ENCODE assay signal across 14 cellular contexts in the genomic region with DNA sequence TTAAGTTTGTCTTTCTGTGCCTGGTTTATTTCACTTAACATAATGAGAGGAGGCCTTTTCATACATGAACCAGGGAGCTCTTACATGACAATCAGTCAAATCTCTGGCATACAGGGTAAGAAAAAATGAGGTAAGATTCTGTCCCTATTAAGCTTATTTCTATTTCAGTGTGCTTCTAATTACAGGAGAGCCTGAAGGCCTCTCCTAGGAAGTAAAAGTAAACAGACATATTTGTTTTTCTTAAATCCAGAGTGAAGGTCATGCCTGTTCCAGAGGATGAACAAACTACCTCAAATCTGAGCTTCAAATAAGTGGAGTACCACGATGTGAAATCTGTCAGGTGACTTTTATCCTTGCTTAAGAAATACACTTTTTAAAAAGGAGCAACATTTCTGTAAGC.
A peak's percentile ranks its signal among the peaks of the same experiment; 100 is the strongest.
DNase-seq lines count a peak whose midpoint lies in the region; ATAC-seq and TF ChIP-seq lines count a peak whose summit lies in the region.
"Had no signal": no experiment of that assay in that cellular context is flagged by ENCODE, and none has a peak within 500 bp of the region (broad histone marks: within the 10 kb centered on the region; RNA-seq: fewer than 3 reads in every experiment).

No MANE protein-coding gene starts in this region.

- ATAC-seq in PC-3 (peak; percentile 38), gastrocnemius medialis (no peak)

- no peak for TF ChIP-seq POLR2A in gastrocnemius medialis (IDR thresholded peaks at IDR 0.05)

- H3K4me2 ChIP-seq in PC-3 (ENCODE audit: low read length) = 0 out of 2 replicates have a peak overlapping the region, but pooled peaks have one; percentile 2
- no peak overlapping the region for H3K4me2 ChIP-seq in neural progenitor cell

- H3K9me3 Mint-ChIP-seq in neural progenitor cell (no peaks in the 10 kb centered on the region), progenitor cell of endocrine pancreas (ENCODE audit: low read depth) (no peaks in the 10 kb centered on the region)
- H3K9me3 Mint-ChIP-seq: CD4-positive, alpha-beta memory T cell had no signal

- DNase-seq in PC-3 (no peak), fibroblast of gingiva (ENCODE audit: low read depth) (peak; percentile 8), gastrocnemius medialis (no peak), amygdala (lab: John Stamatoyannopoulos, UW) (no peak), neural progenitor cell (ENCODE audit: low spot score) (no peak), progenitor cell of endocrine pancreas (ENCODE audit: low spot score, unreplicated experiment) (no peak)
- DNase-seq: BE2C; CD4-positive, alpha-beta memory T cell; DMS153; GF-D8; IMR-90; KBM-7 had no signal

- H3K9ac ChIP-seq in PC-3 (ENCODE audit: low read length) (no peak overlapping the region), neural progenitor cell (no peak overlapping the region)

- no peaks in the 10 kb centered on the region for H3K4me1 Mint-ChIP-seq in neural progenitor cell
- H3K4me1 Mint-ChIP-seq in progenitor cell of endocrine pancreas (ENCODE audit: low read depth) = peaks cover 15% of the 10 kb centered on the region
- H3K4me1 Mint-ChIP-seq: CD4-positive, alpha-beta memory T cell had no signal

- H3F3A ChIP-seq in PC-3 (ENCODE audit: low read length, unreplicated experiment) (no peaks in the 10 kb centered on the region), neural progenitor cell (ENCODE audit: low read depth) (no peaks in the 10 kb centered on the region)

- no peaks in the 10 kb centered on the region for H3K9me3 ChIP-seq in PC-3 (ENCODE audit: low read length)
- no peaks in the 10 kb centered on the region for H3K9me3 ChIP-seq in gastrocnemius medialis
- H3K9me3 ChIP-seq in neural progenitor cell (ENCODE audit: low read depth) = no peaks in the 10 kb centered on the region
- H3K9me3 ChIP-seq: BE2C had no signal

- H3K36me3 ChIP-seq in PC-3 (ENCODE audit: low read depth, low read length) = no peaks in the 10 kb centered on the region
- H3K36me3 ChIP-seq in gastrocnemius medialis = peaks cover 0 to 15% of the 10 kb centered on the region in 2 donors
- H3K36me3 ChIP-seq in neural progenitor cell = no peaks in the 10 kb centered on the region

- in situ Hi-C loops in gastrocnemius medialis (cut with MboI; ENCODE audit: low sequenced_read_pairs in 4 of 4) = no loop called here

- no peak for TF ChIP-seq CTCF in 22Rv1 (IDR thresholded peaks at IDR 0.05)
- TF ChIP-seq CTCF in PC-3 (conservative IDR thresholded peaks at IDR 0.05; ENCODE audit: low read depth, low read length) = no peak
- TF ChIP-seq CTCF in gastrocnemius medialis (IDR thresholded peaks at IDR 0.05 in 4 of 5, conservative IDR thresholded peaks at IDR 0.05 in 1 of 5) = no peak
- no peak for TF ChIP-seq CTCF in neural progenitor cell (IDR thresholded peaks at IDR 0.05)
- TF ChIP-seq CTCF in progenitor cell of endocrine pancreas (IDR thresholded peaks at IDR 0.05; ENCODE audit: unreplicated experiment) = no peak

- H3K4me1 ChIP-seq in PC-3 (ENCODE audit: insufficient read depth, low read length) (peaks cover 8% of the 10 kb centered on the region; the same call in 1 of the 2 replicates), gastrocnemius medialis (peaks cover 28 to 37% of the 10 kb centered on the region in 2 donors), neural progenitor cell (no peaks in the 10 kb centered on the region)
- H3K4me1 ChIP-seq: BE2C had no signal

- H3K4me3 Mint-ChIP-seq in neural progenitor cell (no peak overlapping the region), progenitor cell of endocrine pancreas (ENCODE audit: low read depth) (no peak overlapping the region)
- H3K4me3 Mint-ChIP-seq: CD4-positive, alpha-beta memory T cell had no signal

- H3K27me3 ChIP-seq in PC-3 (ENCODE audit: low read length) = no peaks in the 10 kb centered on the region
- H3K27me3 ChIP-seq in gastrocnemius medialis = no peaks in the 10 kb centered on the region
- H3K27me3 ChIP-seq in neural progenitor cell = no peaks in the 10 kb centered on the region
- H3K27me3 ChIP-seq: BE2C had no signal

- POLR2A ChIA-PET in PC-3 (lab: Charles Lee; ENCODE audit: unreplicated experiment) = no interaction called here

- H3K36me3 Mint-ChIP-seq in neural progenitor cell = peaks cover 2% of the 10 kb centered on the region
- H3K36me3 Mint-ChIP-seq in progenitor cell of endocrine pancreas (ENCODE audit: insufficient read depth) = peaks cover 3% of the 10 kb centered on the region
- H3K36me3 Mint-ChIP-seq: CD4-positive, alpha-beta memory T cell had no signal

- H3K27me3 Mint-ChIP-seq in neural progenitor cell (ENCODE audit: insufficient read depth, low read depth) = no peaks in the 10 kb centered on the region
- no peaks in the 10 kb centered on the region for H3K27me3 Mint-ChIP-seq in progenitor cell of endocrine pancreas

- H2AFZ ChIP-seq in PC-3 (ENCODE audit: low read length) (no peak overlapping the region), neural progenitor cell (replicated peaks) (no peak overlapping the region)

- BruUV-seq in PC-3 (replicated peaks; lab: Mats Ljungman, UMichigan) = no TSS peak

- H3K27ac ChIP-seq in 22Rv1 (peak overlapping the region; percentile 37), PC-3 (ENCODE audit: low read length) (no peak overlapping the region), gastrocnemius medialis (peak overlapping the region; percentile 6 to 78 (median 75)), neural progenitor cell (no peak overlapping the region)
- H3K27ac ChIP-seq: C4-2B had no signal

- H4K20me1 ChIP-seq in PC-3 (ENCODE audit: low read length) (no peaks in the 10 kb centered on the region), neural progenitor cell (ENCODE audit: low read depth) (no peaks in the 10 kb centered on the region)

- H3K27ac Mint-ChIP-seq in neural progenitor cell (no peak overlapping the region), progenitor cell of endocrine pancreas (no peak overlapping the region)
- H3K27ac Mint-ChIP-seq: CD4-positive, alpha-beta memory T cell had no signal

- intact Hi-C loops in PC-3 (cut with micrococcal nuclease) (no loop called here), gastrocnemius medialis (cut with DNase I; ENCODE audit: low total_unique reads) (no loop called here)

- H3K4me3 ChIP-seq in PC-3 (ENCODE audit: low read length) (no peak overlapping the region), gastrocnemius medialis (no peak overlapping the region), neural progenitor cell (no peak overlapping the region)

- CTCF ChIA-PET in PC-3 (lab: Charles Lee) = interaction anchor here (1.5 kb wide), 1 partner anchor 30 kb away, joined by 4 read pairs; no protein-coding TSS in a partner anchor

- H3K79me2 ChIP-seq in PC-3 (ENCODE audit: low read length) (no peaks in the 10 kb centered on the region), neural progenitor cell (ENCODE audit: low read depth) (no peaks in the 10 kb centered on the region)

- no peaks in the 10 kb centered on the region for H3K9me2 ChIP-seq in PC-3 (replicated peaks; ENCODE audit: low read length)

Comparison
In these comparisons a context has a peak if more than half of its experiments do, and no peak if none do; other contexts are left out.
1. H3K27ac ChIP-seq: peak in 22Rv1 (single experiment) and gastrocnemius medialis (4 of 4); none in PC-3 (single experiment) and neural progenitor cell (single experiment).